Comparison of ENCODE assay signal across 1 cellular context in the genomic region with DNA sequence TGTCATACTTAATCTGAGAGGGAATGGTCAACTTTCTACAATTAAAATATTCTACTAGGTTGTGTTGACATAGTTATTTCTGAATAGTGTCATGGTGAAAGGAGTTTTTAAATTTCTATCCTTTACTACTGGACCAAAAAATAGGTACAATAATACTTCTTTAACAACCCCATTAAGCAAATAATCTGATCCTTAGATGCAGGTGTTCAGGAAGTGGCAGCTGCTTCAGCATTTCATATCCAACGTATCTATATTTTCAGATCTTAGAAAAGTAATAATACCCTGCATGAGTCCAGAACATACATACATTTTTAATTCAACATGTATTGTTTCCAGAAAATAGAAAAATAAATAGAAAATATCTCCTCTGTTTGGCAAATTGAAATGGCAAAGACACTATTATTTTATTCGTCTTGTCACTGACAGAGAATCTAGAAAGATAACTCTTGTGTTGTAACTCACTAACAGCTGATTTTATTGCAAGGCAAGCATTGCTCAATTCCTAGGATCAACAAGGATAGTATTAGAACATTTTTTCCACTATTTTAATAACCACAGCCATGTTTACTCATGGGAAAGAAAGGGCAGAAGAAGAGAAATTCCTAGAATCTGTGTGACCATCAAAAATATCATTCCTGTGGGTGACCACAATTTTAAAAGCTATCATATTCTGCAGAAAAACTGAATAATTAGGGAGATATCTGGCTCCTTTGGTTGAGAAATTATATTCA.
TF ChIP-seq lines count a peak whose summit lies in the region.

No MANE protein-coding gene starts in this region.

TF ChIP-seq in K562, 482 proteins besides CTCF, POLR2A, EP300 and RAD21 (continued from another document):
- TF ChIP-seq, protein P1, sequence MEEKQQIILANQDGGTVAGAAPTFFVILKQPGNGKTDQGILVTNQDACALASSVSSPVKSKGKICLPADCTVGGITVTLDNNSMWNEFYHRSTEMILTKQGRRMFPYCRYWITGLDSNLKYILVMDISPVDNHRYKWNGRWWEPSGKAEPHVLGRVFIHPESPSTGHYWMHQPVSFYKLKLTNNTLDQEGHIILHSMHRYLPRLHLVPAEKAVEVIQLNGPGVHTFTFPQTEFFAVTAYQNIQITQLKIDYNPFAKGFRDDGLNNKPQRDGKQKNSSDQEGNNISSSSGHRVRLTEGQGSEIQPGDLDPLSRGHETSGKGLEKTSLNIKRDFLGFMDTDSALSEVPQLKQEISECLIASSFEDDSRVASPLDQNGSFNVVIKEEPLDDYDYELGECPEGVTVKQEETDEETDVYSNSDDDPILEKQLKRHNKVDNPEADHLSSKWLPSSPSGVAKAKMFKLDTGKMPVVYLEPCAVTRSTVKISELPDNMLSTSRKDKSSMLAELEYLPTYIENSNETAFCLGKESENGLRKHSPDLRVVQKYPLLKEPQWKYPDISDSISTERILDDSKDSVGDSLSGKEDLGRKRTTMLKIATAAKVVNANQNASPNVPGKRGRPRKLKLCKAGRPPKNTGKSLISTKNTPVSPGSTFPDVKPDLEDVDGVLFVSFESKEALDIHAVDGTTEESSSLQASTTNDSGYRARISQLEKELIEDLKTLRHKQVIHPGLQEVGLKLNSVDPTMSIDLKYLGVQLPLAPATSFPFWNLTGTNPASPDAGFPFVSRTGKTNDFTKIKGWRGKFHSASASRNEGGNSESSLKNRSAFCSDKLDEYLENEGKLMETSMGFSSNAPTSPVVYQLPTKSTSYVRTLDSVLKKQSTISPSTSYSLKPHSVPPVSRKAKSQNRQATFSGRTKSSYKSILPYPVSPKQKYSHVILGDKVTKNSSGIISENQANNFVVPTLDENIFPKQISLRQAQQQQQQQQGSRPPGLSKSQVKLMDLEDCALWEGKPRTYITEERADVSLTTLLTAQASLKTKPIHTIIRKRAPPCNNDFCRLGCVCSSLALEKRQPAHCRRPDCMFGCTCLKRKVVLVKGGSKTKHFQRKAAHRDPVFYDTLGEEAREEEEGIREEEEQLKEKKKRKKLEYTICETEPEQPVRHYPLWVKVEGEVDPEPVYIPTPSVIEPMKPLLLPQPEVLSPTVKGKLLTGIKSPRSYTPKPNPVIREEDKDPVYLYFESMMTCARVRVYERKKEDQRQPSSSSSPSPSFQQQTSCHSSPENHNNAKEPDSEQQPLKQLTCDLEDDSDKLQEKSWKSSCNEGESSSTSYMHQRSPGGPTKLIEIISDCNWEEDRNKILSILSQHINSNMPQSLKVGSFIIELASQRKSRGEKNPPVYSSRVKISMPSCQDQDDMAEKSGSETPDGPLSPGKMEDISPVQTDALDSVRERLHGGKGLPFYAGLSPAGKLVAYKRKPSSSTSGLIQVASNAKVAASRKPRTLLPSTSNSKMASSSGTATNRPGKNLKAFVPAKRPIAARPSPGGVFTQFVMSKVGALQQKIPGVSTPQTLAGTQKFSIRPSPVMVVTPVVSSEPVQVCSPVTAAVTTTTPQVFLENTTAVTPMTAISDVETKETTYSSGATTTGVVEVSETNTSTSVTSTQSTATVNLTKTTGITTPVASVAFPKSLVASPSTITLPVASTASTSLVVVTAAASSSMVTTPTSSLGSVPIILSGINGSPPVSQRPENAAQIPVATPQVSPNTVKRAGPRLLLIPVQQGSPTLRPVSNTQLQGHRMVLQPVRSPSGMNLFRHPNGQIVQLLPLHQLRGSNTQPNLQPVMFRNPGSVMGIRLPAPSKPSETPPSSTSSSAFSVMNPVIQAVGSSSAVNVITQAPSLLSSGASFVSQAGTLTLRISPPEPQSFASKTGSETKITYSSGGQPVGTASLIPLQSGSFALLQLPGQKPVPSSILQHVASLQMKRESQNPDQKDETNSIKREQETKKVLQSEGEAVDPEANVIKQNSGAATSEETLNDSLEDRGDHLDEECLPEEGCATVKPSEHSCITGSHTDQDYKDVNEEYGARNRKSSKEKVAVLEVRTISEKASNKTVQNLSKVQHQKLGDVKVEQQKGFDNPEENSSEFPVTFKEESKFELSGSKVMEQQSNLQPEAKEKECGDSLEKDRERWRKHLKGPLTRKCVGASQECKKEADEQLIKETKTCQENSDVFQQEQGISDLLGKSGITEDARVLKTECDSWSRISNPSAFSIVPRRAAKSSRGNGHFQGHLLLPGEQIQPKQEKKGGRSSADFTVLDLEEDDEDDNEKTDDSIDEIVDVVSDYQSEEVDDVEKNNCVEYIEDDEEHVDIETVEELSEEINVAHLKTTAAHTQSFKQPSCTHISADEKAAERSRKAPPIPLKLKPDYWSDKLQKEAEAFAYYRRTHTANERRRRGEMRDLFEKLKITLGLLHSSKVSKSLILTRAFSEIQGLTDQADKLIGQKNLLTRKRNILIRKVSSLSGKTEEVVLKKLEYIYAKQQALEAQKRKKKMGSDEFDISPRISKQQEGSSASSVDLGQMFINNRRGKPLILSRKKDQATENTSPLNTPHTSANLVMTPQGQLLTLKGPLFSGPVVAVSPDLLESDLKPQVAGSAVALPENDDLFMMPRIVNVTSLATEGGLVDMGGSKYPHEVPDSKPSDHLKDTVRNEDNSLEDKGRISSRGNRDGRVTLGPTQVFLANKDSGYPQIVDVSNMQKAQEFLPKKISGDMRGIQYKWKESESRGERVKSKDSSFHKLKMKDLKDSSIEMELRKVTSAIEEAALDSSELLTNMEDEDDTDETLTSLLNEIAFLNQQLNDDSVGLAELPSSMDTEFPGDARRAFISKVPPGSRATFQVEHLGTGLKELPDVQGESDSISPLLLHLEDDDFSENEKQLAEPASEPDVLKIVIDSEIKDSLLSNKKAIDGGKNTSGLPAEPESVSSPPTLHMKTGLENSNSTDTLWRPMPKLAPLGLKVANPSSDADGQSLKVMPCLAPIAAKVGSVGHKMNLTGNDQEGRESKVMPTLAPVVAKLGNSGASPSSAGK (IDR thresholded peaks at IDR 0.05), result no peak
- TF ChIP-seq NFXL1 (CRISPR knock-in tag; IDR thresholded peaks at IDR 0.05), result no peak
- no peak for TF ChIP-seq KLF10 (CRISPR knock-in tag; IDR thresholded peaks at IDR 0.05)
- TF ChIP-seq EZH2 (IDR thresholded peaks at IDR 0.05; ENCODE audit: borderline replicate concordance, low read depth, low read length), result no peak
- no peak for TF ChIP-seq CUX1 (CRISPR knock-in tag; IDR thresholded peaks at IDR 0.05)
- TF ChIP-seq, protein P2, sequence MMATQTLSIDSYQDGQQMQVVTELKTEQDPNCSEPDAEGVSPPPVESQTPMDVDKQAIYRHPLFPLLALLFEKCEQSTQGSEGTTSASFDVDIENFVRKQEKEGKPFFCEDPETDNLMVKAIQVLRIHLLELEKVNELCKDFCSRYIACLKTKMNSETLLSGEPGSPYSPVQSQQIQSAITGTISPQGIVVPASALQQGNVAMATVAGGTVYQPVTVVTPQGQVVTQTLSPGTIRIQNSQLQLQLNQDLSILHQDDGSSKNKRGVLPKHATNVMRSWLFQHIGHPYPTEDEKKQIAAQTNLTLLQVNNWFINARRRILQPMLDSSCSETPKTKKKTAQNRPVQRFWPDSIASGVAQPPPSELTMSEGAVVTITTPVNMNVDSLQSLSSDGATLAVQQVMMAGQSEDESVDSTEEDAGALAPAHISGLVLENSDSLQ (IDR thresholded peaks at IDR 0.05), result no peak
TF ChIP-seq in K562: peak in this region for 1.
